Comparison of ENCODE assay signal across 9 cellular contexts in genomic region chr3:127981097-127981496, GRCh38.
"Had no signal": no experiment of that assay in that cellular context is flagged by ENCODE, and none has a peak within 500 bp of the region (broad histone marks: within the 10 kb centered on the region; RNA-seq: fewer than 3 reads in every experiment).

No MANE protein-coding gene starts in this region.

- H3K9ac ChIP-seq: GM23248, KMS-11 had no signal

- FAIRE-seq: HTR-8/SVneo had no signal

- H3K4me1 Mint-ChIP-seq: IgD-negative memory B cell had no signal

- H3K27ac ChIP-seq: GM23248, KMS-11 had no signal

- H3K4me3 Mint-ChIP-seq: HFFc6, IgD-negative memory B cell had no signal

- H3K4me2 ChIP-seq: KMS-11 had no signal

- H3K27ac Mint-ChIP-seq: HFFc6, IgD-negative memory B cell had no signal

- H2AFZ ChIP-seq: GM23248 had no signal

- H3K36me3 ChIP-seq: HAP-1 had no signal

- H3K4me1 ChIP-seq: HAP-1 had no signal

- DNase-seq: GM23248, GOT3, H7, HFFc6, KBM-7 had no signal

- H3K4me3 ChIP-seq: GM23248, HAP-1 had no signal

- H3K9me3 ChIP-seq: HAP-1 had no signal
